In genomic region chr7:140696679-140697446, GRCh38 we compare ENCODE assay signal across 1 cellular context.
TF ChIP-seq lines count a peak whose summit lies in the region.

Gene NDUFB2 (plus strand): TSS chr7:140696708. CDS start chr7:140696745, 37 bp downstream.

TF ChIP-seq in K562, 482 proteins besides CTCF, POLR2A, EP300 and RAD21 (continued from another document and continues in another):
- TF ChIP-seq JUN (IDR thresholded peaks at IDR 0.05; ENCODE audit: borderline replicate concordance, low read depth, low read length) (no peak), JUN (CRISPR knock-in tag; IDR thresholded peaks at IDR 0.05; ENCODE audit: borderline replicate concordance) (no peak; the same call in 1 of the 2 replicates), CREBBP (IDR thresholded peaks at IDR 0.05; ENCODE audit: low read depth, low read length) (no peak), PRMT5 (CRISPR knock-in tag; IDR thresholded peaks at IDR 0.05) (peak; percentile 39; the same call in 1 of the 2 replicates), ARID3B (CRISPR knock-in tag; IDR thresholded peaks at IDR 0.05; ENCODE audit: borderline replicate concordance) (no peak), CCNT2 (IDR thresholded peaks at IDR 0.05; ENCODE audit: borderline replicate concordance, extremely low read depth, insufficient read length, low read depth, low read length) (peak; percentile 52), MCM5 (IDR thresholded peaks at IDR 0.05; ENCODE audit: low read depth) (no peak), HDGF (IDR thresholded peaks at IDR 0.05) (no peak), FOXK2 (conservative IDR thresholded peaks at IDR 0.05 in 1 of 2, IDR thresholded peaks at IDR 0.05 in 1 of 2; ENCODE audit: low read depth in 2 of 2) (peak; percentile 30 to 45; a peak in 2 of 4 replicates), SIX5 (IDR thresholded peaks at IDR 0.05; ENCODE audit: borderline replicate concordance in 1 of 2, insufficient read depth in 1 of 2, low read depth in 1 of 2, low read length in 2 of 2) (peak; percentile 72 to 74; a peak in 3 of 4 replicates), RFX1 (IDR thresholded peaks at IDR 0.05) (no peak), MYNN (IDR thresholded peaks at IDR 0.05) (peak; percentile 66; the same call in 1 of the 2 replicates), MYNN (CRISPR knock-in tag; IDR thresholded peaks at IDR 0.05) (no peak), CHD2 (IDR thresholded peaks at IDR 0.05; ENCODE audit: low read depth, low read length) (no peak), ZNF785 (CRISPR knock-in tag; IDR thresholded peaks at IDR 0.05) (no peak), CHD4 (IDR thresholded peaks at IDR 0.05; ENCODE audit: insufficient read depth, insufficient replicate concordance, low read depth, low read length, poor library complexity, severe bottlenecking) (no peak), PYGO2 (tag; IDR thresholded peaks at IDR 0.05) (no peak), RBBP5 (IDR thresholded peaks at IDR 0.05; ENCODE audit: borderline replicate concordance, insufficient read depth, low read length, poor library complexity, severe bottlenecking) (peak; percentile 98), HDAC3 (IDR thresholded peaks at IDR 0.05; ENCODE audit: borderline replicate concordance, partially characterized antibody) (no peak), KLF13 (tag; IDR thresholded peaks at IDR 0.05; ENCODE audit: borderline replicate concordance, low read depth) (peak; percentile 46; the same call in 1 of the 2 replicates), TRIM24 (IDR thresholded peaks at IDR 0.05) (peak in 1 of 2 experiments; percentile 80; a peak in 2 of 4 replicates), MED1 (CRISPR knock-in tag; IDR thresholded peaks at IDR 0.05; ENCODE audit: borderline replicate concordance) (no peak), FOXO4 (CRISPR knock-in tag; IDR thresholded peaks at IDR 0.05) (peak; percentile 62; the same call in 1 of the 2 replicates), ZBTB11 (CRISPR knock-in tag; IDR thresholded peaks at IDR 0.05) (peak in 1 of 3 experiments; percentile 83; a peak in 1 of 6 replicates), CREM (IDR thresholded peaks at IDR 0.05; ENCODE audit: low read depth) (peak; percentile 97; the same call in 1 of the 2 replicates), CREB5 (CRISPR knock-in tag; IDR thresholded peaks at IDR 0.05) (no peak), SP2 (IDR thresholded peaks at IDR 0.05; ENCODE audit: extremely low read depth, low read depth, low read length, poor library complexity, severe bottlenecking) (no peak), ZNF316 (IDR thresholded peaks at IDR 0.05) (peak; percentile 21; the same call in 1 of the 2 replicates), ZNF212 (CRISPR knock-in tag; IDR thresholded peaks at IDR 0.05) (0 out of 2 replicates have a peak, but pooled peaks have one; percentile 8), TRIM28 (IDR thresholded peaks at IDR 0.05) (no peak), FOSL1 (tag; conservative IDR thresholded peaks at IDR 0.05) (peak; percentile 32; the same call in 1 of the 2 replicates), MXI1 (IDR thresholded peaks at IDR 0.05; ENCODE audit: low read depth, low read length) (no peak), ZNF408 (CRISPR knock-in tag; IDR thresholded peaks at IDR 0.05; ENCODE audit: low read depth) (no peak), STAT6 (CRISPR knock-in tag; IDR thresholded peaks at IDR 0.05) (peak; percentile 76), EHMT2 (IDR thresholded peaks at IDR 0.05) (no peak), KLF10 (CRISPR knock-in tag; IDR thresholded peaks at IDR 0.05) (no peak), ESRRA (IDR thresholded peaks at IDR 0.05; ENCODE audit: borderline replicate concordance, low read depth) (peak; percentile 99), KDM4B (IDR thresholded peaks at IDR 0.05; ENCODE audit: borderline replicate concordance in 2 of 2, low read depth in 1 of 2) (peak in 1 of 2 experiments; percentile 81; a peak in 2 of 4 replicates), FOS (IDR thresholded peaks at IDR 0.05; ENCODE audit: extremely low read depth, insufficient read length) (no peak), MTA3 (IDR thresholded peaks at IDR 0.05; ENCODE audit: borderline replicate concordance) (peak; percentile 93; the same call in 1 of the 2 replicates), ZNF766 (CRISPR knock-in tag; conservative IDR thresholded peaks at IDR 0.05) (peak; percentile 44), HLTF (IDR thresholded peaks at IDR 0.05) (0 out of 2 replicates have a peak, but pooled peaks have one; percentile 5), ERF (CRISPR knock-in tag; IDR thresholded peaks at IDR 0.05) (peak; percentile 95), CSDE1 (IDR thresholded peaks at IDR 0.05) (peak in 1 of 2 experiments; percentile 75; a peak in 1 of 4 replicates), ILK (tag; IDR thresholded peaks at IDR 0.05; ENCODE audit: borderline replicate concordance, low read depth) (no peak), MTA1 (IDR thresholded peaks at IDR 0.05; ENCODE audit: borderline replicate concordance) (peak; percentile 88; the same call in 1 of the 2 replicates), MCM3 (IDR thresholded peaks at IDR 0.05) (no peak), SAP30 (IDR thresholded peaks at IDR 0.05; ENCODE audit: borderline replicate concordance, insufficient read depth, low read depth, low read length, poor library complexity, severe bottlenecking) (peak; percentile 92), ZKSCAN8 (CRISPR knock-in tag; IDR thresholded peaks at IDR 0.05) (no peak), ZNF830 (CRISPR knock-in tag; IDR thresholded peaks at IDR 0.05) (0 out of 2 replicates have a peak, but pooled peaks have one; percentile 79), SMARCE1 (IDR thresholded peaks at IDR 0.05) (0 out of 2 replicates have a peak, but pooled peaks have one; percentile 3), NELFE (IDR thresholded peaks at IDR 0.05; ENCODE audit: insufficient read depth, insufficient read length) (no peak), ZFP1 (CRISPR knock-in tag; IDR thresholded peaks at IDR 0.05) (no peak), VEZF1 (CRISPR knock-in tag; IDR thresholded peaks at IDR 0.05) (peak; percentile 59), ATF6 (CRISPR knock-in tag; IDR thresholded peaks at IDR 0.05) (peak; percentile 96), ZFX (CRISPR knock-in tag; IDR thresholded peaks at IDR 0.05) (peak; percentile 100), JUND (IDR thresholded peaks at IDR 0.05; ENCODE audit: borderline replicate concordance, low read depth, low read length) (no peak; the same call in 1 of the 2 replicates), JUND (tag; IDR thresholded peaks at IDR 0.05; ENCODE audit: borderline replicate concordance, low read depth, low read length) (no peak), NCOA1 (IDR thresholded peaks at IDR 0.05; ENCODE audit: low read depth) (no peak; the same call in 1 of the 2 replicates), CGGBP1 (CRISPR knock-in tag; IDR thresholded peaks at IDR 0.05) (no peak; the same call in 1 of the 2 replicates), ELF4 (CRISPR knock-in tag; IDR thresholded peaks at IDR 0.05) (peak; percentile 58; the same call in 1 of the 2 replicates)
